16 cellular contexts compared by ENCODE assay signal in genomic region chr21:33245289-33245918, GRCh38. TPM values are rescaled to one million over a fixed set of nuclear protein-coding genes. Genes with fewer than 3 reads are reported as not detected.
DNase-seq lines count a peak whose midpoint lies in the region; ATAC-seq and TF ChIP-seq lines count a peak whose summit lies in the region.
"Had no signal": no experiment of that assay in that cellular context is flagged by ENCODE, and none has a peak within 500 bp of the region (broad histone marks: within the 10 kb centered on the region; RNA-seq: fewer than 3 reads in every experiment).

No MANE protein-coding gene starts in this region.

- no peak for DNase-seq in stimulated activated naive CD8-positive, alpha-beta T cell treated with anti-CD3 and anti-CD28 coated beads, Interleukin-15, Interleukin-2, amounts not matched to agents 100 U/mL and 50 U/mL, for 24 hours
- no peak for DNase-seq in activated CD8-positive, alpha-beta T cell treated with anti-CD3 and anti-CD28 coated beads for 36 hours
- DNase-seq in left lobe of liver (ENCODE audit: low spot score) (peak; percentile 82), type B pancreatic cell (ENCODE audit: extremely low spot score, unreplicated experiment) (peak; percentile 18), NCI-H2227 (lab: John Stamatoyannopoulos, UW; ENCODE audit: unreplicated experiment) (no peak), NCI-H2227 treated with DMSO at 0.1 percent for 48 hours (lab: John Stamatoyannopoulos, UW) (no peak), amygdala (lab: John Stamatoyannopoulos, UW) (no peak)
- DNase-seq: hippocampal formation; NCI-H187; NCI-H526; PC-3; small intestine; stimulated activated CD4-positive, alpha-beta T cell treated with anti-CD3 and anti-CD28 coated beads, Interleukin-4, amount 100 ng/mL, for 4 hours; transverse colon had no signal

- no peak overlapping the region for H3K4me3 Mint-ChIP-seq in stimulated activated naive CD8-positive, alpha-beta T cell treated with anti-CD3 and anti-CD28 coated beads, Interleukin-15, Interleukin-2, amounts not matched to agents 100 ng/mL and 50 ng/mL, for 24 hours
- no peak overlapping the region for H3K4me3 Mint-ChIP-seq in activated CD8-positive, alpha-beta T cell treated with anti-CD3 and anti-CD28 coated beads for 36 hours
- no peak overlapping the region for H3K4me3 Mint-ChIP-seq in type B pancreatic cell

- H3K4me1 Mint-ChIP-seq in stimulated activated naive CD8-positive, alpha-beta T cell treated with anti-CD3 and anti-CD28 coated beads, Interleukin-15, Interleukin-2, amounts not matched to agents 100 ng/mL and 50 ng/mL, for 24 hours (ENCODE audit: low read depth) = peaks cover 84% of the 10 kb centered on the region
- H3K4me1 Mint-ChIP-seq in activated CD8-positive, alpha-beta T cell treated with anti-CD3 and anti-CD28 coated beads for 36 hours (ENCODE audit: low read depth) = peaks cover 81% of the 10 kb centered on the region
- no peaks in the 10 kb centered on the region for H3K4me1 Mint-ChIP-seq in type B pancreatic cell (ENCODE audit: unreplicated experiment)

- TF ChIP-seq CTCF in activated CD8-positive, alpha-beta T cell treated with anti-CD3 and anti-CD28 coated beads for 36 hours (IDR thresholded peaks at IDR 0.05) = no peak
- TF ChIP-seq CTCF in type B pancreatic cell (conservative IDR thresholded peaks at IDR 0.05) = no peak

- CTCF ChIA-PET in activated CD8-positive, alpha-beta T cell treated with anti-CD3 and anti-CD28 coated beads for 36 hours (lab: Charles Lee) = interaction anchor here (0.7 to 1.6 kb wide), 2 partner anchors 10 to 116 kb away, joined by 3 to 5 read pairs; no protein-coding TSS in a partner anchor

- H3K36me3 Mint-ChIP-seq in stimulated activated naive CD8-positive, alpha-beta T cell treated with anti-CD3 and anti-CD28 coated beads, Interleukin-15, Interleukin-2, amounts not matched to agents 100 ng/mL and 50 ng/mL, for 24 hours (ENCODE audit: low read depth) = peaks cover 84% of the 10 kb centered on the region
- H3K36me3 Mint-ChIP-seq in activated CD8-positive, alpha-beta T cell treated with anti-CD3 and anti-CD28 coated beads for 36 hours (ENCODE audit: low read depth) = peaks cover 75% of the 10 kb centered on the region
- H3K36me3 Mint-ChIP-seq in type B pancreatic cell = peaks cover 31% of the 10 kb centered on the region

- intact Hi-C loops in activated CD8-positive, alpha-beta T cell treated with anti-CD3 and anti-CD28 coated beads for 36 hours (cut with micrococcal nuclease) = no loop called here

- no peaks in the 10 kb centered on the region for H3K27me3 Mint-ChIP-seq in stimulated activated naive CD8-positive, alpha-beta T cell treated with anti-CD3 and anti-CD28 coated beads, Interleukin-15, Interleukin-2, amounts not matched to agents 100 ng/mL and 50 ng/mL, for 24 hours
- H3K27me3 Mint-ChIP-seq in activated CD8-positive, alpha-beta T cell treated with anti-CD3 and anti-CD28 coated beads for 36 hours = no peaks in the 10 kb centered on the region
- H3K27me3 Mint-ChIP-seq in type B pancreatic cell = no peaks in the 10 kb centered on the region

- peak overlapping the region; percentile 98 for H3K27ac Mint-ChIP-seq in stimulated activated naive CD8-positive, alpha-beta T cell treated with anti-CD3 and anti-CD28 coated beads, Interleukin-15, Interleukin-2, amounts not matched to agents 100 ng/mL and 50 ng/mL, for 24 hours
- H3K27ac Mint-ChIP-seq in activated CD8-positive, alpha-beta T cell treated with anti-CD3 and anti-CD28 coated beads for 36 hours = peak overlapping the region; percentile 97
- H3K27ac Mint-ChIP-seq in type B pancreatic cell = no peak overlapping the region

- POLR2A ChIA-PET in activated CD8-positive, alpha-beta T cell treated with anti-CD3 and anti-CD28 coated beads for 36 hours (lab: Charles Lee) = interaction anchor here (1.3 to 1.9 kb wide), 2 partner anchors 10 to 17 kb away, joined by 4 to 6 read pairs; no protein-coding TSS in a partner anchor

- ATAC-seq in stimulated activated naive CD8-positive, alpha-beta T cell treated with anti-CD3 and anti-CD28 coated beads, Interleukin-15, Interleukin-2, amounts not matched to agents 100 U/mL and 50 U/mL, for 24 hours = no peak
- no peak for ATAC-seq in activated CD8-positive, alpha-beta T cell treated with anti-CD3 and anti-CD28 coated beads for 36 hours
- ATAC-seq in left lobe of liver = peak; percentile 92
- ATAC-seq: HCT116, PC-3 had no signal

- no peaks in the 10 kb centered on the region for H3K9me3 Mint-ChIP-seq in stimulated activated naive CD8-positive, alpha-beta T cell treated with anti-CD3 and anti-CD28 coated beads, Interleukin-15, Interleukin-2, amounts not matched to agents 100 ng/mL and 50 ng/mL, for 24 hours
- no peaks in the 10 kb centered on the region for H3K9me3 Mint-ChIP-seq in activated CD8-positive, alpha-beta T cell treated with anti-CD3 and anti-CD28 coated beads for 36 hours
- no peaks in the 10 kb centered on the region for H3K9me3 Mint-ChIP-seq in type B pancreatic cell

RNA-seq across cellular contexts. Expression of gene IFNAR2, which starts 15.7 kb away (rescaled TPM):
- total RNA-seq in activated CD8-positive, alpha-beta T cell treated with anti-CD3 and anti-CD28 coated beads for 36 hours = 10 to 100 TPM; 34.3 to 38.6 TPM
- 13.4 TPM for total RNA-seq in left lobe of liver
- total RNA-seq in type B pancreatic cell (ENCODE audit: low replicate concordance) = 11.0 and 17.0 TPM in 2 replicates

RNA-seq across cellular contexts. Expression of gene IL10RB, which starts 20.8 kb away (rescaled TPM):
- total RNA-seq in activated CD8-positive, alpha-beta T cell treated with anti-CD3 and anti-CD28 coated beads for 36 hours = 10 to 100 TPM; 25.0 to 30.5 TPM
- 12.3 TPM for total RNA-seq in left lobe of liver
- 13.8 and 19.1 TPM in 2 replicates for total RNA-seq in type B pancreatic cell (ENCODE audit: low replicate concordance)

Comparison
In these comparisons a context has a peak if more than half of its experiments do, and no peak if none do; other contexts are left out.
1. DNase-seq: peak in left lobe of liver (single experiment) and type B pancreatic cell (single experiment); none in stimulated activated naive CD8-positive, alpha-beta T cell treated with anti-CD3 and anti-CD28 coated beads, Interleukin-15, Interleukin-2, amounts not matched to agents 100 U/mL and 50 U/mL, for 24 hours (single experiment), activated CD8-positive, alpha-beta T cell treated with anti-CD3 and anti-CD28 coated beads for 36 hours (single experiment), NCI-H2227 (single experiment), NCI-H2227 treated with DMSO at 0.1 percent for 48 hours (single experiment) and amygdala (0 of 56).